ENCODE assay signal across 8 cellular contexts in genomic region chr5:125410501-125411162, GRCh38.
DNase-seq lines count a peak whose midpoint lies in the region; ATAC-seq lines count a peak whose summit lies in the region.

No MANE protein-coding gene starts in this region.

- ATAC-seq in activated T-helper 17 cell treated with anti-CD3 and anti-CD28 coated beads, Interleukin-2, amount 50 U/mL, for 72 hours (replicated peaks): no peak
- no peak for ATAC-seq in HG03565 (IDR thresholded peaks at IDR 0.05; ENCODE audit: unreplicated experiment)
- ATAC-seq in GM18867 (IDR thresholded peaks at IDR 0.05; ENCODE audit: unreplicated experiment): no peak

- no peaks in the 10 kb centered on the region for H3K27me3 Mint-ChIP-seq in activated T-helper 17 cell treated with anti-CD3 and anti-CD28 coated beads, Interleukin-2, amount 50 U/mL, for 72 hours

- peaks cover 8% of the 10 kb centered on the region for H3K9me3 Mint-ChIP-seq in activated T-helper 17 cell treated with anti-CD3 and anti-CD28 coated beads, Interleukin-2, amount 50 U/mL, for 72 hours

- no peaks in the 10 kb centered on the region for H3K4me1 Mint-ChIP-seq in activated T-helper 17 cell treated with anti-CD3 and anti-CD28 coated beads, Interleukin-2, amount 50 U/mL, for 72 hours

- H3K4me3 Mint-ChIP-seq in activated T-helper 17 cell treated with anti-CD3 and anti-CD28 coated beads, Interleukin-2, amount 50 U/mL, for 72 hours: no peak overlapping the region

- no peaks in the 10 kb centered on the region for H3K36me3 Mint-ChIP-seq in activated T-helper 17 cell treated with anti-CD3 and anti-CD28 coated beads, Interleukin-2, amount 50 U/mL, for 72 hours (ENCODE audit: low read depth)

- peak; percentile 42 for DNase-seq in HS-5 (ENCODE audit: low read depth)
- DNase-seq in SK-N-DZ (ENCODE audit: low spot score): peak; percentile 99
- DNase-seq in glomerular visceral epithelial cell (ENCODE audit: extremely low spot score): peak; percentile 89
- DNase-seq in stromal cell of bone marrow (ENCODE audit: low read depth): peak; percentile 38
- DNase-seq in RKO (ENCODE audit: low spot score): no peak

- H3K27ac Mint-ChIP-seq in activated T-helper 17 cell treated with anti-CD3 and anti-CD28 coated beads, Interleukin-2, amount 50 U/mL, for 72 hours: no peak overlapping the region
